ENCODE assay signal across 1 cellular context in the genomic region with DNA sequence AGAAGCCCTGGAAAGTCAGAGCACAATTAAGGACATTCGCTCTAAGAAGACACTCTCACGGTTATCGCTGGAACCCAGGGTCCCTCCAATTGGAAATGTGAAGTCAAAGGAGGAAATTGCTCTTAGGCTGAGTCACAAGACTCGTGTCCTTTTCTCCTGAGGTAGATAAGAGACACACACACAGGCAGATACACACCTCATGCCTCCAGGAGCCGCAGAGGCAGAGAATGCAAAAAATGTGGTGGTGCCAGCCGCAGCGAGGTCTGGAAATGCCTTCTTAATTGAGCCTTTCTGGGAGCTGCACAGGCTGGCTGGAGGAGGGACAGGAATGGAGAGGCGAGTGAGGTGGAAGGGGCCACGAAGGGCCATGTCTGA.
TF ChIP-seq lines count a peak whose summit lies in the region.

No MANE protein-coding gene starts in this region.

TF ChIP-seq in K562, 482 proteins besides CTCF, POLR2A, EP300 and RAD21 (continued from another document and continues in another):
- TF ChIP-seq HDAC1 (IDR thresholded peaks at IDR 0.05), result peak in 1 of 2 experiments; percentile 31; a peak in 1 of 4 replicates
- 0 out of 4 replicates have a peak, but pooled peaks of 1 of the 2 experiments have one; percentile 50 for TF ChIP-seq TRIM24 (IDR thresholded peaks at IDR 0.05)
- TF ChIP-seq HES1 (IDR thresholded peaks at IDR 0.05; ENCODE audit: low read depth), result peak; percentile 63
- no peak for TF ChIP-seq TRIM28 (IDR thresholded peaks at IDR 0.05)
- peak; percentile 83 for TF ChIP-seq ARID1B (IDR thresholded peaks at IDR 0.05)
- TF ChIP-seq MITF (IDR thresholded peaks at IDR 0.05), result peak; percentile 92
- peak; percentile 77 for TF ChIP-seq TCF3 (CRISPR knock-in tag; IDR thresholded peaks at IDR 0.05)
- no peak for TF ChIP-seq RBM14 (IDR thresholded peaks at IDR 0.05; ENCODE audit: borderline replicate concordance, insufficient read depth, low read depth, low read length)
- no peak for TF ChIP-seq SAFB2 (IDR thresholded peaks at IDR 0.05; ENCODE audit: borderline replicate concordance, low read depth, low read length, severe bottlenecking)
- TF ChIP-seq KLF10 (CRISPR knock-in tag; IDR thresholded peaks at IDR 0.05), result no peak
- no peak for TF ChIP-seq TAF15 (IDR thresholded peaks at IDR 0.05; ENCODE audit: low read depth, low read length)
- TF ChIP-seq MTA2 (IDR thresholded peaks at IDR 0.05; ENCODE audit: low read depth), result peak; percentile 32; the same call in 1 of the 2 replicates
- no peak for TF ChIP-seq SAFB (IDR thresholded peaks at IDR 0.05; ENCODE audit: borderline replicate concordance, low read depth, low read length)
- peak; percentile 47; the same call in 1 of the 2 replicates for TF ChIP-seq GATAD2A (IDR thresholded peaks at IDR 0.05)
- TF ChIP-seq SRSF1 (IDR thresholded peaks at IDR 0.05; ENCODE audit: low read depth, low read length), result no peak
- TF ChIP-seq KDM1A (IDR thresholded peaks at IDR 0.05), result 0 out of 4 replicates have a peak, but pooled peaks of 1 of the 2 experiments have one; percentile 12
- TF ChIP-seq NRF1 (conservative IDR thresholded peaks at IDR 0.05 in 1 of 2, IDR thresholded peaks at IDR 0.05 in 1 of 2), result no peak
- TF ChIP-seq JUN (IDR thresholded peaks at IDR 0.05; ENCODE audit: borderline replicate concordance, low read depth, low read length), result peak; percentile 66
- TF ChIP-seq JUN (CRISPR knock-in tag; IDR thresholded peaks at IDR 0.05; ENCODE audit: borderline replicate concordance), result no peak
- peak; percentile 72; the same call in 1 of the 2 replicates for TF ChIP-seq TEAD4 (IDR thresholded peaks at IDR 0.05; ENCODE audit: low read length)
- TF ChIP-seq TEAD4 (CRISPR knock-in tag; IDR thresholded peaks at IDR 0.05; ENCODE audit: borderline replicate concordance), result no peak
- no peak for TF ChIP-seq ZFX (CRISPR knock-in tag; IDR thresholded peaks at IDR 0.05)
- 0 out of 2 replicates have a peak, but pooled peaks have one; percentile 9 for TF ChIP-seq MAFG (tag; conservative IDR thresholded peaks at IDR 0.05)
- peak; percentile 93 for TF ChIP-seq ZEB2 (IDR thresholded peaks at IDR 0.05)
- peak; percentile 89 for TF ChIP-seq CTBP1 (IDR thresholded peaks at IDR 0.05; ENCODE audit: borderline replicate concordance)
- no peak for TF ChIP-seq PTBP1 (IDR thresholded peaks at IDR 0.05; ENCODE audit: low read depth, low read length)
- peak; percentile 73 for TF ChIP-seq SMARCE1 (IDR thresholded peaks at IDR 0.05)
- TF ChIP-seq CEBPG (CRISPR knock-in tag; IDR thresholded peaks at IDR 0.05), result no peak
- no peak for TF ChIP-seq CEBPG (tag; conservative IDR thresholded peaks at IDR 0.05 in 1 of 2, IDR thresholded peaks at IDR 0.05 in 1 of 2)
- TF ChIP-seq, protein P1, sequence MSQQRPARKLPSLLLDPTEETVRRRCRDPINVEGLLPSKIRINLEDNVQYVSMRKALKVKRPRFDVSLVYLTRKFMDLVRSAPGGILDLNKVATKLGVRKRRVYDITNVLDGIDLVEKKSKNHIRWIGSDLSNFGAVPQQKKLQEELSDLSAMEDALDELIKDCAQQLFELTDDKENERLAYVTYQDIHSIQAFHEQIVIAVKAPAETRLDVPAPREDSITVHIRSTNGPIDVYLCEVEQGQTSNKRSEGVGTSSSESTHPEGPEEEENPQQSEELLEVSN (IDR thresholded peaks at IDR 0.05; ENCODE audit: borderline replicate concordance in 1 of 2, extremely low read depth in 1 of 2, insufficient read depth in 1 of 2, insufficient read length in 1 of 2, low read depth in 1 of 2, low read length in 1 of 2, poor library complexity in 1 of 2, severe bottlenecking in 1 of 2), result peak in 1 of 2 experiments; percentile 16
- no peak for TF ChIP-seq MIER1 (IDR thresholded peaks at IDR 0.05; ENCODE audit: low read depth)
- peak; percentile 77 for TF ChIP-seq BHLHE40 (IDR thresholded peaks at IDR 0.05; ENCODE audit: low read length)
- no peak for TF ChIP-seq TCFL5 (CRISPR knock-in tag; conservative IDR thresholded peaks at IDR 0.05)
- peak; percentile 45; the same call in 1 of the 2 replicates for TF ChIP-seq MTA1 (IDR thresholded peaks at IDR 0.05; ENCODE audit: borderline replicate concordance)
- TF ChIP-seq MCM5 (IDR thresholded peaks at IDR 0.05; ENCODE audit: low read depth), result no peak
- peak; percentile 29; the same call in 1 of the 2 replicates for TF ChIP-seq ZNF263 (CRISPR knock-in tag; IDR thresholded peaks at IDR 0.05; ENCODE audit: borderline replicate concordance)
- TF ChIP-seq ATF7 (IDR thresholded peaks at IDR 0.05), result no peak
- TF ChIP-seq FOXK2 (conservative IDR thresholded peaks at IDR 0.05 in 1 of 2, IDR thresholded peaks at IDR 0.05 in 1 of 2; ENCODE audit: low read depth in 2 of 2), result no peak
- TF ChIP-seq EP400 (IDR thresholded peaks at IDR 0.05), result no peak
- peak; percentile 83 for TF ChIP-seq JUND (IDR thresholded peaks at IDR 0.05; ENCODE audit: borderline replicate concordance, low read depth, low read length)
- TF ChIP-seq JUND (tag; IDR thresholded peaks at IDR 0.05; ENCODE audit: borderline replicate concordance, low read depth, low read length), result peak; percentile 82; the same call in 1 of the 3 replicates
- no peak for TF ChIP-seq ZNF668 (CRISPR knock-in tag; IDR thresholded peaks at IDR 0.05)
- peak; percentile 77 for TF ChIP-seq L3MBTL2 (IDR thresholded peaks at IDR 0.05)
- no peak for TF ChIP-seq POLR2AphosphoS2 (IDR thresholded peaks at IDR 0.05; ENCODE audit: low read length)
- no peak for TF ChIP-seq ATF1 (CRISPR knock-in tag; IDR thresholded peaks at IDR 0.05)
- TF ChIP-seq ATF1 (tag; IDR thresholded peaks at IDR 0.05), result 0 out of 2 replicates have a peak, but pooled peaks have one; percentile 15
- TF ChIP-seq POLR3A (IDR thresholded peaks at IDR 0.05; ENCODE audit: borderline replicate concordance, extremely low read depth, insufficient read depth, insufficient read length), result no peak
- peak; percentile 33 for TF ChIP-seq CXXC5 (CRISPR knock-in tag; IDR thresholded peaks at IDR 0.05)
- TF ChIP-seq ZNF184 (CRISPR knock-in tag; IDR thresholded peaks at IDR 0.05), result no peak
- TF ChIP-seq TOE1 (IDR thresholded peaks at IDR 0.05; ENCODE audit: borderline replicate concordance), result peak; percentile 49; the same call in 1 of the 2 replicates
- no peak for TF ChIP-seq TOE1 (CRISPR knock-in tag; IDR thresholded peaks at IDR 0.05; ENCODE audit: borderline replicate concordance, low read depth)
- TF ChIP-seq RCOR1 (IDR thresholded peaks at IDR 0.05; ENCODE audit: borderline replicate concordance in 1 of 2, low read depth in 2 of 2, low read length in 2 of 2), result peak in 1 of 2 experiments; percentile 72; a peak in 1 of 4 replicates
- TF ChIP-seq COPS2 (conservative IDR thresholded peaks at IDR 0.05), result no peak
- no peak for TF ChIP-seq TARDBP (IDR thresholded peaks at IDR 0.05)
- TF ChIP-seq SMARCA4 (IDR thresholded peaks at IDR 0.05), result peak; percentile 77
- TF ChIP-seq UBTF (IDR thresholded peaks at IDR 0.05; ENCODE audit: borderline replicate concordance in 1 of 2, low read depth in 2 of 2, low read length in 2 of 2), result 0 out of 4 replicates have a peak, but pooled peaks have one; percentile 24 to 34
- TF ChIP-seq, protein P2, sequence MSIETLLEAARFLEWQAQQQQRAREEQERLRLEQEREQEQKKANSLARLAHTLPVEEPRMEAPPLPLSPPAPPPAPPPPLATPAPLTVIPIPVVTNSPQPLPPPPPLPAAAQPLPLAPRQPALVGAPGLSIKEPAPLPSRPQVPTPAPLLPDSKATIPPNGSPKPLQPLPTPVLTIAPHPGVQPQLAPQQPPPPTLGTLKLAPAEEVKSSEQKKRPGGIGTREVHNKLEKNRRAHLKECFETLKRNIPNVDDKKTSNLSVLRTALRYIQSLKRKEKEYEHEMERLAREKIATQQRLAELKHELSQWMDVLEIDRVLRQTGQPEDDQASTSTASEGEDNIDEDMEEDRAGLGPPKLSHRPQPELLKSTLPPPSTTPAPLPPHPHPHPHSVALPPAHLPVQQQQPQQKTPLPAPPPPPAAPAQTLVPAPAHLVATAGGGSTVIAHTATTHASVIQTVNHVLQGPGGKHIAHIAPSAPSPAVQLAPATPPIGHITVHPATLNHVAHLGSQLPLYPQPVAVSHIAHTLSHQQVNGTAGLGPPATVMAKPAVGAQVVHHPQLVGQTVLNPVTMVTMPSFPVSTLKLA (conservative IDR thresholded peaks at IDR 0.05), result 0 out of 4 replicates have a peak, but pooled peaks of 1 of the 2 experiments have one; percentile 19
- no peak for TF ChIP-seq BRD9 (IDR thresholded peaks at IDR 0.05; ENCODE audit: low read depth, partially characterized antibody)
- peak; percentile 47; the same call in 1 of the 2 replicates for TF ChIP-seq TAL1 (IDR thresholded peaks at IDR 0.05)
- peak; percentile 85 for TF ChIP-seq FOSL1 (tag; conservative IDR thresholded peaks at IDR 0.05)
- TF ChIP-seq DPF2 (IDR thresholded peaks at IDR 0.05), result peak; percentile 75
- 0 out of 2 replicates have a peak, but pooled peaks have one; percentile 25 for TF ChIP-seq MYC (IDR thresholded peaks at IDR 0.05; ENCODE audit: low read depth, low read length)
- 0 out of 2 replicates have a peak, but pooled peaks have one; percentile 30 for TF ChIP-seq MYC (CRISPR knock-in tag; IDR thresholded peaks at IDR 0.05; ENCODE audit: borderline replicate concordance, low read depth)
- peak; percentile 56; the same call in 1 of the 2 replicates for TF ChIP-seq CBFA2T2 (conservative IDR thresholded peaks at IDR 0.05)
- no peak for TF ChIP-seq XRCC3 (IDR thresholded peaks at IDR 0.05)
- TF ChIP-seq NFE2 (IDR thresholded peaks at IDR 0.05; ENCODE audit: low read depth), result peak; percentile 55; the same call in 1 of the 2 replicates
- TF ChIP-seq, protein P3, sequence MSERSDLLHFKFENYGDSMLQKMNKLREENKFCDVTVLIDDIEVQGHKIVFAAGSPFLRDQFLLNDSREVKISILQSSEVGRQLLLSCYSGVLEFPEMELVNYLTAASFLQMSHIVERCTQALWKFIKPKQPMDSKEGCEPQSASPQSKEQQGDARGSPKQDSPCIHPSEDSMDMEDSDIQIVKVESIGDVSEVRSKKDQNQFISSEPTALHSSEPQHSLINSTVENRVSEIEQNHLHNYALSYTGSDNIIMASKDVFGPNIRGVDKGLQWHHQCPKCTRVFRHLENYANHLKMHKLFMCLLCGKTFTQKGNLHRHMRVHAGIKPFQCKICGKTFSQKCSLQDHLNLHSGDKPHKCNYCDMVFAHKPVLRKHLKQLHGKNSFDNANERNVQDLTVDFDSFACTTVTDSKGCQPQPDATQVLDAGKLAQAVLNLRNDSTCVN (CRISPR knock-in tag; IDR thresholded peaks at IDR 0.05), result no peak
- TF ChIP-seq ZFP36 (IDR thresholded peaks at IDR 0.05; ENCODE audit: low read depth, low read length, partially characterized antibody), result no peak
- peak; percentile 49 for TF ChIP-seq NCOR1 (IDR thresholded peaks at IDR 0.05)
- TF ChIP-seq, protein P4, sequence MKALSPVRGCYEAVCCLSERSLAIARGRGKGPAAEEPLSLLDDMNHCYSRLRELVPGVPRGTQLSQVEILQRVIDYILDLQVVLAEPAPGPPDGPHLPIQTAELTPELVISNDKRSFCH (CRISPR knock-in tag; IDR thresholded peaks at IDR 0.05), result no peak
- TF ChIP-seq, protein P4 (tag; IDR thresholded peaks at IDR 0.05), result 0 out of 2 replicates have a peak, but pooled peaks have one; percentile 9
- no peak for TF ChIP-seq SLC30A9 (CRISPR knock-in tag; IDR thresholded peaks at IDR 0.05)
- TF ChIP-seq HIVEP1 (CRISPR knock-in tag; IDR thresholded peaks at IDR 0.05), result no peak
